ENCODE assay signal across 8 cellular contexts in genomic region chr17:81711814-81712467, GRCh38. TPM values are rescaled to one million over a fixed set of nuclear protein-coding genes. Genes with fewer than 3 reads are reported as not detected.
DNase-seq lines count a peak whose midpoint lies in the region; ATAC-seq and TF ChIP-seq lines count a peak whose summit lies in the region.

A gene with protein sequence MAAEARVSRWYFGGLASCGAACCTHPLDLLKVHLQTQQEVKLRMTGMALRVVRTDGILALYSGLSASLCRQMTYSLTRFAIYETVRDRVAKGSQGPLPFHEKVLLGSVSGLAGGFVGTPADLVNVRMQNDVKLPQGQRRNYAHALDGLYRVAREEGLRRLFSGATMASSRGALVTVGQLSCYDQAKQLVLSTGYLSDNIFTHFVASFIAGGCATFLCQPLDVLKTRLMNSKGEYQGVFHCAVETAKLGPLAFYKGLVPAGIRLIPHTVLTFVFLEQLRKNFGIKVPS (plus strand): TSS chr17:81712284. CDS start chr17:81712427, 143 bp downstream.

- no peaks in the 10 kb centered on the region for H3K9me3 Mint-ChIP-seq in CD8-positive, alpha-beta T cell
- H3K9me3 Mint-ChIP-seq in activated T-cell treated with anti-CD3 and anti-CD28 coated beads, Interleukin-2, amount 50 U/mL, for 24 hours: no peaks in the 10 kb centered on the region

- peaks cover 25% of the 10 kb centered on the region for H3K4me1 ChIP-seq in CD8-positive, alpha-beta T cell (ENCODE audit: insufficient read depth, low read length)
- H3K4me1 ChIP-seq in esophagus muscularis mucosa: peaks cover 25 to 41% (median 39%) of the 10 kb centered on the region in 4 donors

- no peak for TF ChIP-seq POLR2A in esophagus muscularis mucosa (IDR thresholded peaks at IDR 0.05; ENCODE audit: low read depth)

- H3K27me3 ChIP-seq in CD8-positive, alpha-beta T cell (ENCODE audit: insufficient read depth, low read length): no peaks in the 10 kb centered on the region
- H3K27me3 ChIP-seq in esophagus muscularis mucosa: peaks cover 0 to 6% (median 0%) of the 10 kb centered on the region in 4 donors

- no peak for TF ChIP-seq EP300 in esophagus muscularis mucosa (IDR thresholded peaks at IDR 0.05)

- ATAC-seq in CD8-positive, alpha-beta T cell: peak; percentile 84

- TF ChIP-seq CTCF in CD8-positive, alpha-beta T cell (IDR thresholded peaks at IDR 0.05): no peak
- TF ChIP-seq CTCF in GM20000 (IDR thresholded peaks at IDR 0.05; ENCODE audit: extremely low read depth, missing control alignments) (no peak), esophagus muscularis mucosa (IDR thresholded peaks at IDR 0.05) (peak in 2 of 3 experiments; percentile 15 to 19)

- no peaks in the 10 kb centered on the region for H3K36me3 ChIP-seq in CD8-positive, alpha-beta T cell (ENCODE audit: insufficient read depth, low read length)
- peaks cover 9 to 22% (median 13%) of the 10 kb centered on the region in 4 donors for H3K36me3 ChIP-seq in esophagus muscularis mucosa

- H3K36me3 Mint-ChIP-seq in CD8-positive, alpha-beta T cell: peaks cover 4% of the 10 kb centered on the region
- H3K36me3 Mint-ChIP-seq in activated T-cell treated with anti-CD3 and anti-CD28 coated beads, Interleukin-2, amount 50 U/mL, for 24 hours (ENCODE audit: low read depth): peaks cover 40% of the 10 kb centered on the region

- 0% methylated on average over 20 of the region's 89 CpGs for WGBS in esophagus muscularis mucosa

- H3K4me1 Mint-ChIP-seq in CD8-positive, alpha-beta T cell (ENCODE audit: low read depth): peaks cover 13% of the 10 kb centered on the region
- H3K4me1 Mint-ChIP-seq in activated T-cell treated with anti-CD3 and anti-CD28 coated beads, Interleukin-2, amount 50 U/mL, for 24 hours (ENCODE audit: low read depth): peaks cover 34% of the 10 kb centered on the region

- peak within 1 kb of the TSS; percentile 53 for H3K4me3 ChIP-seq in CD8-positive, alpha-beta T cell (ENCODE audit: low read depth, low read length)
- H3K4me3 ChIP-seq in esophagus muscularis mucosa: peak within 1 kb of the TSS; percentile 90 to 92 (median 92)

- CTCF ChIA-PET in CD8-positive, alpha-beta T cell (lab: Charles Lee): no interaction called here

- POLR2A ChIA-PET in CD8-positive, alpha-beta T cell (lab: Charles Lee): interaction anchor here (1.3 to 1.7 kb wide), 3 partner anchors 9 to 149 kb away, joined by 4 to 10 read pairs (median 4); partner anchors contain the start of genes ARL16, HGS and MRPL12

- no peak within 1 kb of the TSS for H3K27ac Mint-ChIP-seq in CD8-positive, alpha-beta T cell
- H3K27ac Mint-ChIP-seq in activated T-cell treated with anti-CD3 and anti-CD28 coated beads, Interleukin-2, amount 50 U/mL, for 24 hours: peak within 1 kb of the TSS; percentile 88

- peak within 1 kb of the TSS; percentile 83 for H3K4me3 Mint-ChIP-seq in CD8-positive, alpha-beta T cell
- H3K4me3 Mint-ChIP-seq in activated T-cell treated with anti-CD3 and anti-CD28 coated beads, Interleukin-2, amount 50 U/mL, for 24 hours: peak within 1 kb of the TSS; percentile 92

- peak; percentile 46 to 87 (median 74) for DNase-seq in CD8-positive, alpha-beta T cell
- DNase-seq in GM20000 (ENCODE audit: low spot score) (peak; percentile 98), HuH-7.5 (ENCODE audit: low spot score) (peak; percentile 94), esophagus muscularis mucosa (ENCODE audit: extremely low spot score) (no peak), myocyte (ENCODE audit: low read depth) (peak; percentile 77)
- DNase-seq in activated T-cell treated with anti-CD3 and anti-CD28 coated beads, Interleukin-2, amount 50 U/mL, for 24 hours: peak; percentile 93
- DNase-seq in stimulated activated CD8-positive, alpha-beta memory T cell treated with anti-CD3 and anti-CD28 coated beads, Interleukin-7, amount 100 ng/mL, for 1 hour (ENCODE audit: low read depth in 2 of 2): peak; percentile 36 to 53

- no peak within 1 kb of the TSS for H3K27ac ChIP-seq in CD8-positive, alpha-beta T cell (ENCODE audit: low read depth, low read length)
- H3K27ac ChIP-seq in esophagus muscularis mucosa (replicated peaks in 1 of 4): peak within 1 kb of the TSS; percentile 67 to 75 (median 72)

- no peaks in the 10 kb centered on the region for H3K9me3 ChIP-seq in CD8-positive, alpha-beta T cell (ENCODE audit: low read length)
- no peaks in the 10 kb centered on the region for H3K9me3 ChIP-seq in esophagus muscularis mucosa

- H3K27me3 Mint-ChIP-seq in CD8-positive, alpha-beta T cell (ENCODE audit: low read depth): no peaks in the 10 kb centered on the region
- H3K27me3 Mint-ChIP-seq in activated T-cell treated with anti-CD3 and anti-CD28 coated beads, Interleukin-2, amount 50 U/mL, for 24 hours: no peaks in the 10 kb centered on the region

- intact Hi-C loops in CD8-positive, alpha-beta T cell (cut with DNase I, micrococcal nuclease): loop anchor here (1.0 to 5.0 kb wide), 5 partner anchors 9 to 255 kb away; partner anchors contain the start of genes ARL16 (in 2 of the 2), MRPL12 (in 2 of the 2), CCDC137 (in 1 of the 2) and OXLD1 (in 1 of the 2)
- intact Hi-C loops in esophagus muscularis mucosa (cut with DNase I): no loop called here

TF ChIP-seq in PFSK-1, 5 proteins besides CTCF, POLR2A, EP300 and RAD21:
- TF ChIP-seq TAF1 (IDR thresholded peaks at IDR 0.05; ENCODE audit: borderline replicate concordance, insufficient read depth, low read length) (peak; percentile 64; the same call in 1 of the 2 replicates), FOXP2 (optimal IDR thresholded peaks at IDR 0.05; ENCODE audit: borderline replicate concordance, extremely low read depth, extremely low read length, insufficient read depth) (no peak), POLR2AphosphoS5 (IDR thresholded peaks at IDR 0.05; ENCODE audit: low read depth, low read length) (no peak)
TF ChIP-seq in PFSK-1: peak in this region for 1.

RNA-seq across cellular contexts. Expression of the gene that starts here (rescaled TPM):
- 1 to 10 TPM; 3.7 to 5.4 TPM for total RNA-seq in CD8-positive, alpha-beta T cell
- polyA plus RNA-seq in PFSK-1 (2012; ENCODE audit: insufficient read length, low read depth): 71.9 TPM
- total RNA-seq in esophagus muscularis mucosa (1 to 10 TPM; 2.1 to 5.5 (median 4.8) TPM), myocyte (11.1 and 19.4 TPM in 2 replicates)
- 6.7 TPM for polyA plus RNA-seq in myocyte (2012)

Comparison
In these comparisons a context has a peak if more than half of its experiments do, and no peak if none do; other contexts are left out.
1. CTCF ChIP-seq: peak in esophagus muscularis mucosa (2 of 3); none in CD8-positive, alpha-beta T cell (single experiment) and GM20000 (single experiment).